Comparison of ENCODE assay signal across 2 cellular contexts in genomic region chr1:170669586-170670332, GRCh38.
TF ChIP-seq lines count a peak whose summit lies in the region.

No MANE protein-coding gene starts in this region.

TF ChIP-seq in GM23338, 12 proteins besides CTCF, POLR2A, EP300 and RAD21:
- TF ChIP-seq CREB1 (CRISPR knock-in tag; IDR thresholded peaks at IDR 0.05; ENCODE audit: low read depth) = no peak
- TF ChIP-seq EZH2 (IDR thresholded peaks at IDR 0.05; ENCODE audit: low read depth, unreplicated experiment) = peak; percentile 89
- TF ChIP-seq EZH2phosphoT487 (IDR thresholded peaks at IDR 0.05; ENCODE audit: unreplicated experiment) = peak; percentile 64
- no peak for TF ChIP-seq JUNB (IDR thresholded peaks at IDR 0.05; ENCODE audit: unreplicated experiment)
- no peak for TF ChIP-seq REST (IDR thresholded peaks at IDR 0.05; ENCODE audit: unreplicated experiment)
- TF ChIP-seq NANOG (IDR thresholded peaks at IDR 0.05; ENCODE audit: borderline replicate concordance) = no peak
- no peak for TF ChIP-seq STAT1 (IDR thresholded peaks at IDR 0.05; ENCODE audit: unreplicated experiment)
- no peak for TF ChIP-seq ZNF331 (CRISPR knock-in tag; IDR thresholded peaks at IDR 0.05; ENCODE audit: low read depth)
- TF ChIP-seq ZNF462 (CRISPR knock-in tag; IDR thresholded peaks at IDR 0.05) = no peak
- TF ChIP-seq, protein P1, sequence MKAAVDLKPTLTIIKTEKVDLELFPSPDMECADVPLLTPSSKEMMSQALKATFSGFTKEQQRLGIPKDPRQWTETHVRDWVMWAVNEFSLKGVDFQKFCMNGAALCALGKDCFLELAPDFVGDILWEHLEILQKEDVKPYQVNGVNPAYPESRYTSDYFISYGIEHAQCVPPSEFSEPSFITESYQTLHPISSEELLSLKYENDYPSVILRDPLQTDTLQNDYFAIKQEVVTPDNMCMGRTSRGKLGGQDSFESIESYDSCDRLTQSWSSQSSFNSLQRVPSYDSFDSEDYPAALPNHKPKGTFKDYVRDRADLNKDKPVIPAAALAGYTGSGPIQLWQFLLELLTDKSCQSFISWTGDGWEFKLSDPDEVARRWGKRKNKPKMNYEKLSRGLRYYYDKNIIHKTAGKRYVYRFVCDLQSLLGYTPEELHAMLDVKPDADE (IDR thresholded peaks at IDR 0.05) = no peak
TF ChIP-seq in GM23338: peak in this region for 2.

TF ChIP-seq in HepG2, 621 proteins besides CTCF, POLR2A, EP300 and RAD21:
- TF ChIP-seq CBX5 (CRISPR knock-in tag; IDR thresholded peaks at IDR 0.05; ENCODE audit: borderline replicate concordance) = no peak
- TF ChIP-seq NR2F6 (IDR thresholded peaks at IDR 0.05) = no peak
- TF ChIP-seq NR2F6 (CRISPR knock-in tag; IDR thresholded peaks at IDR 0.05) = no peak
- TF ChIP-seq ZIK1 (CRISPR knock-in tag; IDR thresholded peaks at IDR 0.05; ENCODE audit: borderline replicate concordance, low read depth) = no peak
- no peak for TF ChIP-seq TBL1XR1 (IDR thresholded peaks at IDR 0.05; ENCODE audit: borderline replicate concordance, low read length, partially characterized antibody)
- TF ChIP-seq ZNF570 (CRISPR knock-in tag; IDR thresholded peaks at IDR 0.05; ENCODE audit: borderline replicate concordance) = no peak
- TF ChIP-seq KLF15 (CRISPR knock-in tag; IDR thresholded peaks at IDR 0.05; ENCODE audit: borderline replicate concordance) = no peak
- TF ChIP-seq ZBTB8A (CRISPR knock-in tag; IDR thresholded peaks at IDR 0.05; ENCODE audit: borderline replicate concordance, low read depth) = no peak
- no peak for TF ChIP-seq PCBP2 (optimal IDR thresholded peaks at IDR 0.05; ENCODE audit: low read depth, low read length, poor library complexity, severe bottlenecking)
- TF ChIP-seq, protein P2, sequence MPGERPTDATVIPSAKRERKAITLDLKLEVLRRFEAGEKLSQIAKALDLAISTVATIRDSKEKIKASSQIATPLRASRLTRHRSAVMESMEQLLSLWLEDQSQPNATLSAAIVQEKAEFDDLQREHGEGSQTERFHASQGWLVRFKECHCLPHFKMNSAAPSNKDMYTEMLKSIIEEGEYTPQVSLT (CRISPR knock-in tag; IDR thresholded peaks at IDR 0.05; ENCODE audit: borderline replicate concordance, low read depth) = no peak
- no peak for TF ChIP-seq U2AF1 (optimal IDR thresholded peaks at IDR 0.05; ENCODE audit: low read depth, low read length)
